ENCODE assay signal across 19 cellular contexts in the genomic region with DNA sequence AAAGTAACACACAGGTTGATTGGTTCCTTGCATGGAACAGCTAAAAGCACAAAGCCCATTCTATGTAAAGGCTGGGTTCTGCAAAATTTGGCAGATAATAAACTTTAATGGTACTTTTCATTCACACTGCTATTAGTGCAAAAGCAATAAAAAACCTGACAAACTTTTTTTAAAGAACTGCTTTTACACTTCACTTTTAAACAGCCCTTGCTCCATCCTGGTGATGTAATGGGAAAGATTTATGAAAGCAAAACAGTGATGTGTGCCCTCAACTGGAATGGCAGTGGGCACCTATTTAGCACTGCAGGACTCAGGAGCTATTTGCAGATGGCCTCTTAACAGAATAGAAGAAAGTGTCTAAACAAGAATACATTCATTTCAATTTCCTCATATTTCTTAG.
"Had no signal": no experiment of that assay in that cellular context is flagged by ENCODE, and none has a peak within 500 bp of the region (broad histone marks: within the 10 kb centered on the region; RNA-seq: fewer than 3 reads in every experiment).

No MANE protein-coding gene starts in this region.

- DNase-seq: dermis blood vessel endothelial cell; dorsolateral prefrontal cortex; effector CD4-positive, alpha-beta T cell; effector memory CD4-positive, alpha-beta T cell; foreskin keratinocyte; heart left ventricle; hypothalamus; immature natural killer cell; islet precursor cell; kidney; kidney glomerular epithelial cell; left colon; left lung; left ventricle myocardium superior; lower lobe of right lung; mesenchymal stem cell; mucosa of descending colon; naive B cell had no signal

- ATAC-seq: foreskin keratinocyte, gastroesophageal sphincter, heart left ventricle, left colon, left lung, left ventricle myocardium superior, lower lobe of right lung, mucosa of descending colon had no signal
